Comparison of ENCODE assay signal across 16 cellular contexts in the genomic region with DNA sequence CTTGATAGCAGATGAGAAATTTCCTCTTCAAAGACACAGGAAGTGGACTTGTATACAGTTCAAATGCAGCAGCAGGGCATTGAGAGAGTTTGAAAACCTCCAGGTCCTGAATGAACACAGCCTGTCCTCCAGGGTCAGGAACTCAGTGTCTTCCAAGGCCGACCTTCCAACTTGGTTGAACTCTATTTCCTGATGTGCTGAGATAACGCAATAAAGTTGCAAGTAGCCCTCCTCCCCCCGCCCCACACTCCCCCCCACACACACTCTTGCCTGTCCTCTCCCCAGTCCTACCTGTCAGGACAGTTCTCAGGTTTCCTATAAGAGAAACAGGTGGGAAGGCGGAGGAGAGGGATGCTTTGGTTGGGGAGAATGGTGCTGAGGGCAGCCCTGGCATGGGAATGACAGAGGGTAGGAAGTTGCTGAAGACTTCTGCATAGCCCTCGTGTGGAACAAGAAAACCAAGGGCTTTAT.
"Had no signal": no experiment of that assay in that cellular context is flagged by ENCODE, and none has a peak within 500 bp of the region (broad histone marks: within the 10 kb centered on the region; RNA-seq: fewer than 3 reads in every experiment).

No MANE protein-coding gene starts in this region.

- H3K36me3 ChIP-seq: colonic mucosa, prostate gland, tibial artery, vagina had no signal

- H3K4me3 ChIP-seq: colonic mucosa, prostate gland, tibial artery, vagina had no signal

- ATAC-seq: activated T-helper 17 cell treated with anti-CD3 and anti-CD28 coated beads, Interleukin-2, amount 50 U/mL, for 72 hours; foreskin keratinocyte; right cardiac atrium had no signal

- H3K4me1 ChIP-seq: colonic mucosa, prostate gland had no signal

- H3K27ac Mint-ChIP-seq: activated naive CD4-positive, alpha-beta T cell treated with anti-CD3 and anti-CD28 coated beads for 36 hours; activated T-helper 17 cell treated with anti-CD3 and anti-CD28 coated beads, Interleukin-2, amount 50 U/mL, for 72 hours; nephron had no signal

- H3K9me3 ChIP-seq: colonic mucosa, prostate gland, tibial artery, vagina had no signal

- H3K27ac ChIP-seq: colonic mucosa, foreskin keratinocyte, prostate gland, tibial artery, vagina, VCaP had no signal

- DNase-seq: activated CD4-positive, alpha-beta T cell treated with anti-CD3 and anti-CD28 coated beads, Interleukin-2, amount 50 U/mL, for 48 hours; activated naive CD4-positive, alpha-beta T cell treated with anti-CD3 and anti-CD28 coated beads for 36 hours; colonic mucosa; foreskin keratinocyte; kidney glomerular epithelial cell; occipital lobe; right cardiac atrium; small intestine; stimulated activated CD4-positive, alpha-beta T cell treated with anti-CD3 and anti-CD28 coated beads, Interleukin-4, amount 100 ng/mL, for 24 hours; stimulated activated naive CD4-positive, alpha-beta T cell; tibial artery had no signal

- H3K4me3 Mint-ChIP-seq: activated naive CD4-positive, alpha-beta T cell treated with anti-CD3 and anti-CD28 coated beads for 36 hours; activated T-helper 17 cell treated with anti-CD3 and anti-CD28 coated beads, Interleukin-2, amount 50 U/mL, for 72 hours; nephron had no signal

- H3K9me3 Mint-ChIP-seq: activated T-helper 17 cell treated with anti-CD3 and anti-CD28 coated beads, Interleukin-2, amount 50 U/mL, for 72 hours; nephron had no signal

- H3K27me3 ChIP-seq: colonic mucosa, foreskin keratinocyte, tibial artery, vagina had no signal
